In the genomic region with DNA sequence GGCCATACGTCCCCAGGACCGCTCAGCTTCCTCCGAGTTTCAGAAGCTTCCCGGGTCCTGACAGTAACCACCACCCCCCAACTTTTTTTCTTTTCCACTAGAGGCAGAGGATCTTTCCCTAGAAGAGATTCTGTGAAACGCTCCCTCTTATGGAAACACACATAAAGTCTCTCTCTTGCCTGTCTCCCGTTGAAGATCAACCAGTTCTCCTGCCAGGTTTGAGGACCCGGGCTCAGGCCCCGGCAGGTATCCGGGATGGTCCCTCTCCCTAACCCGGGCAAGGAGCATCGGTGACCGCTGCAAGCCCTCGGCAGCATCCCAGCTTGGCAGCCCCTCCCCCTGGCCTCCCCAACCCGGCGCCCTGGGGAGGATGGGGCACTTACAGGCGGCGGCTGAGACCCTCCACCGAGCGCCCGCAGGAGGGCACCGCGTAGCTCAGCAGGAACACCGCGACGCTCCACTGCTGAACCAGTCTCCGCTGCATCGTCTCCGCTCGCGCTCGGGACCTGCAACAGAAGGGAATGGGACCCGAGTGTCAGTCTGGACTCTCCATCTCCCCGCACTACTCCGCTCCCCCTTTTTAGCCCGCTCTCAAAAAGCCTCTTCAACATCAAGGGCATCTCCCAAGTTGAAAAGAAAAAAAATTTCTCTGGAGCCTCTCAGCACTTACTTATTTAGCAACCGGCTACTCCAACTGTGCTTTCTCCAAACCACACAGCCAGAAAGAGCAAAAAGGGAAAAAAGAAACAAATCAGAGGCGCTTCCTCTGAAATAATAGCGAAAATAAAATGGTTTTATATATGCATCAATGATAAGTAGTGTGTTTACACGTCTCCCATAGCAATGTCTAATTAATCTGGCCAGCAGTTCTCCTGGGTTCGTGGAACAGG, we compare ENCODE assay signal across 1 cellular context.
TF ChIP-seq lines count a peak whose summit lies in the region.

No MANE protein-coding gene starts in this region.

TF ChIP-seq in GM12878, 131 proteins besides CTCF, POLR2A, EP300 and RAD21 (continued from another document):
- TF ChIP-seq, protein P1, sequence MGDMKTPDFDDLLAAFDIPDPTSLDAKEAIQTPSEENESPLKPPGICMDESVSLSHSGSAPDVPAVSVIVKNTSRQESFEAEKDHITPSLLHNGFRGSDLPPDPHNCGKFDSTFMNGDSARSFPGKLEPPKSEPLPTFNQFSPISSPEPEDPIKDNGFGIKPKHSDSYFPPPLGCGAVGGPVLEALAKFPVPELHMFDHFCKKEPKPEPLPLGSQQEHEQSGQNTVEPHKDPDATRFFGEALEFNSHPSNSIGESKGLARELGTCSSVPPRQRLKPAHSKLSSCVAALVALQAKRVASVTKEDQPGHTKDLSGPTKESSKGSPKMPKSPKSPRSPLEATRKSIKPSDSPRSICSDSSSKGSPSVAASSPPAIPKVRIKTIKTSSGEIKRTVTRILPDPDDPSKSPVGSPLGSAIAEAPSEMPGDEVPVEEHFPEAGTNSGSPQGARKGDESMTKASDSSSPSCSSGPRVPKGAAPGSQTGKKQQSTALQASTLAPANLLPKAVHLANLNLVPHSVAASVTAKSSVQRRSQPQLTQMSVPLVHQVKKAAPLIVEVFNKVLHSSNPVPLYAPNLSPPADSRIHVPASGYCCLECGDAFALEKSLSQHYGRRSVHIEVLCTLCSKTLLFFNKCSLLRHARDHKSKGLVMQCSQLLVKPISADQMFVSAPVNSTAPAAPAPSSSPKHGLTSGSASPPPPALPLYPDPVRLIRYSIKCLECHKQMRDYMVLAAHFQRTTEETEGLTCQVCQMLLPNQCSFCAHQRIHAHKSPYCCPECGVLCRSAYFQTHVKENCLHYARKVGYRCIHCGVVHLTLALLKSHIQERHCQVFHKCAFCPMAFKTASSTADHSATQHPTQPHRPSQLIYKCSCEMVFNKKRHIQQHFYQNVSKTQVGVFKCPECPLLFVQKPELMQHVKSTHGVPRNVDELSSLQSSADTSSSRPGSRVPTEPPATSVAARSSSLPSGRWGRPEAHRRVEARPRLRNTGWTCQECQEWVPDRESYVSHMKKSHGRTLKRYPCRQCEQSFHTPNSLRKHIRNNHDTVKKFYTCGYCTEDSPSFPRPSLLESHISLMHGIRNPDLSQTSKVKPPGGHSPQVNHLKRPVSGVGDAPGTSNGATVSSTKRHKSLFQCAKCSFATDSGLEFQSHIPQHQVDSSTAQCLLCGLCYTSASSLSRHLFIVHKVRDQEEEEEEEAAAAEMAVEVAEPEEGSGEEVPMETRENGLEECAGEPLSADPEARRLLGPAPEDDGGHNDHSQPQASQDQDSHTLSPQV (IDR thresholded peaks at IDR 0.05): no peak
- TF ChIP-seq NFIC (IDR thresholded peaks at IDR 0.05; ENCODE audit: low read depth, low read length) (no peak), MYC (IDR thresholded peaks at IDR 0.05; ENCODE audit: insufficient read depth, insufficient read length, insufficient replicate concordance, low read length, severe bottlenecking) (no peak), SREBF2 (IDR thresholded peaks at IDR 0.05; ENCODE audit: low read length) (no peak), SMARCA5 (IDR thresholded peaks at IDR 0.05) (no peak), NR2C2 (IDR thresholded peaks at IDR 0.05; ENCODE audit: borderline replicate concordance, control insufficient read depth, insufficient read length, low read depth) (no peak), NR2C1 (IDR thresholded peaks at IDR 0.05) (no peak), FOS (IDR thresholded peaks at IDR 0.05; ENCODE audit: borderline replicate concordance, extremely low read depth, insufficient read length) (no peak), FOXK2 (IDR thresholded peaks at IDR 0.05) (no peak), IRF4 (IDR thresholded peaks at IDR 0.05; ENCODE audit: low read depth, low read length) (no peak), TCF7 (IDR thresholded peaks at IDR 0.05; ENCODE audit: borderline replicate concordance) (no peak), HDAC6 (IDR thresholded peaks at IDR 0.05; ENCODE audit: unreplicated experiment) (no peak)
- TF ChIP-seq, protein P2, sequence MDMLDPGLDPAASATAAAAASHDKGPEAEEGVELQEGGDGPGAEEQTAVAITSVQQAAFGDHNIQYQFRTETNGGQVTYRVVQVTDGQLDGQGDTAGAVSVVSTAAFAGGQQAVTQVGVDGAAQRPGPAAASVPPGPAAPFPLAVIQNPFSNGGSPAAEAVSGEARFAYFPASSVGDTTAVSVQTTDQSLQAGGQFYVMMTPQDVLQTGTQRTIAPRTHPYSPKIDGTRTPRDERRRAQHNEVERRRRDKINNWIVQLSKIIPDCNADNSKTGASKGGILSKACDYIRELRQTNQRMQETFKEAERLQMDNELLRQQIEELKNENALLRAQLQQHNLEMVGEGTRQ (IDR thresholded peaks at IDR 0.05; ENCODE audit: borderline replicate concordance, low read depth, low read length): no peak
- TF ChIP-seq, protein P3, sequence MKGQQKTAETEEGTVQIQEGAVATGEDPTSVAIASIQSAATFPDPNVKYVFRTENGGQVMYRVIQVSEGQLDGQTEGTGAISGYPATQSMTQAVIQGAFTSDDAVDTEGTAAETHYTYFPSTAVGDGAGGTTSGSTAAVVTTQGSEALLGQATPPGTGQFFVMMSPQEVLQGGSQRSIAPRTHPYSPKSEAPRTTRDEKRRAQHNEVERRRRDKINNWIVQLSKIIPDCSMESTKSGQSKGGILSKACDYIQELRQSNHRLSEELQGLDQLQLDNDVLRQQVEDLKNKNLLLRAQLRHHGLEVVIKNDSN (IDR thresholded peaks at IDR 0.05; ENCODE audit: borderline replicate concordance, extremely low read length, insufficient read depth, low read depth, low read length): no peak
- TF ChIP-seq, protein P4, sequence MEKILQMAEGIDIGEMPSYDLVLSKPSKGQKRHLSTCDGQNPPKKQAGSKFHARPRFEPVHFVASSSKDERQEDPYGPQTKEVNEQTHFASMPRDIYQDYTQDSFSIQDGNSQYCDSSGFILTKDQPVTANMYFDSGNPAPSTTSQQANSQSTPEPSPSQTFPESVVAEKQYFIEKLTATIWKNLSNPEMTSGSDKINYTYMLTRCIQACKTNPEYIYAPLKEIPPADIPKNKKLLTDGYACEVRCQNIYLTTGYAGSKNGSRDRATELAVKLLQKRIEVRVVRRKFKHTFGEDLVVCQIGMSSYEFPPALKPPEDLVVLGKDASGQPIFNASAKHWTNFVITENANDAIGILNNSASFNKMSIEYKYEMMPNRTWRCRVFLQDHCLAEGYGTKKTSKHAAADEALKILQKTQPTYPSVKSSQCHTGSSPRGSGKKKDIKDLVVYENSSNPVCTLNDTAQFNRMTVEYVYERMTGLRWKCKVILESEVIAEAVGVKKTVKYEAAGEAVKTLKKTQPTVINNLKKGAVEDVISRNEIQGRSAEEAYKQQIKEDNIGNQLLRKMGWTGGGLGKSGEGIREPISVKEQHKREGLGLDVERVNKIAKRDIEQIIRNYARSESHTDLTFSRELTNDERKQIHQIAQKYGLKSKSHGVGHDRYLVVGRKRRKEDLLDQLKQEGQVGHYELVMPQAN (conservative IDR thresholded peaks at IDR 0.05): no peak
- TF ChIP-seq, protein P5, sequence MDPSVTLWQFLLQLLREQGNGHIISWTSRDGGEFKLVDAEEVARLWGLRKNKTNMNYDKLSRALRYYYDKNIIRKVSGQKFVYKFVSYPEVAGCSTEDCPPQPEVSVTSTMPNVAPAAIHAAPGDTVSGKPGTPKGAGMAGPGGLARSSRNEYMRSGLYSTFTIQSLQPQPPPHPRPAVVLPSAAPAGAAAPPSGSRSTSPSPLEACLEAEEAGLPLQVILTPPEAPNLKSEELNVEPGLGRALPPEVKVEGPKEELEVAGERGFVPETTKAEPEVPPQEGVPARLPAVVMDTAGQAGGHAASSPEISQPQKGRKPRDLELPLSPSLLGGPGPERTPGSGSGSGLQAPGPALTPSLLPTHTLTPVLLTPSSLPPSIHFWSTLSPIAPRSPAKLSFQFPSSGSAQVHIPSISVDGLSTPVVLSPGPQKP (IDR thresholded peaks at IDR 0.05; ENCODE audit: low read depth, low read length): no peak
- TF ChIP-seq, protein P6, sequence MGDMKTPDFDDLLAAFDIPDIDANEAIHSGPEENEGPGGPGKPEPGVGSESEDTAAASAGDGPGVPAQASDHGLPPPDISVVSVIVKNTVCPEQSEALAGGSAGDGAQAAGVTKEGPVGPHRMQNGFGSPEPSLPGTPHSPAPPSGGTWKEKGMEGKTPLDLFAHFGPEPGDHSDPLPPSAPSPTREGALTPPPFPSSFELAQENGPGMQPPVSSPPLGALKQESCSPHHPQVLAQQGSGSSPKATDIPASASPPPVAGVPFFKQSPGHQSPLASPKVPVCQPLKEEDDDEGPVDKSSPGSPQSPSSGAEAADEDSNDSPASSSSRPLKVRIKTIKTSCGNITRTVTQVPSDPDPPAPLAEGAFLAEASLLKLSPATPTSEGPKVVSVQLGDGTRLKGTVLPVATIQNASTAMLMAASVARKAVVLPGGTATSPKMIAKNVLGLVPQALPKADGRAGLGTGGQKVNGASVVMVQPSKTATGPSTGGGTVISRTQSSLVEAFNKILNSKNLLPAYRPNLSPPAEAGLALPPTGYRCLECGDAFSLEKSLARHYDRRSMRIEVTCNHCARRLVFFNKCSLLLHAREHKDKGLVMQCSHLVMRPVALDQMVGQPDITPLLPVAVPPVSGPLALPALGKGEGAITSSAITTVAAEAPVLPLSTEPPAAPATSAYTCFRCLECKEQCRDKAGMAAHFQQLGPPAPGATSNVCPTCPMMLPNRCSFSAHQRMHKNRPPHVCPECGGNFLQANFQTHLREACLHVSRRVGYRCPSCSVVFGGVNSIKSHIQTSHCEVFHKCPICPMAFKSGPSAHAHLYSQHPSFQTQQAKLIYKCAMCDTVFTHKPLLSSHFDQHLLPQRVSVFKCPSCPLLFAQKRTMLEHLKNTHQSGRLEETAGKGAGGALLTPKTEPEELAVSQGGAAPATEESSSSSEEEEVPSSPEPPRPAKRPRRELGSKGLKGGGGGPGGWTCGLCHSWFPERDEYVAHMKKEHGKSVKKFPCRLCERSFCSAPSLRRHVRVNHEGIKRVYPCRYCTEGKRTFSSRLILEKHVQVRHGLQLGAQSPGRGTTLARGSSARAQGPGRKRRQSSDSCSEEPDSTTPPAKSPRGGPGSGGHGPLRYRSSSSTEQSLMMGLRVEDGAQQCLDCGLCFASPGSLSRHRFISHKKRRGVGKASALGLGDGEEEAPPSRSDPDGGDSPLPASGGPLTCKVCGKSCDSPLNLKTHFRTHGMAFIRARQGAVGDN (IDR thresholded peaks at IDR 0.05): no peak
TF ChIP-seq in GM12878: peak in this region for 0.
